Comparison of ENCODE assay signal across 21 cellular contexts in the genomic region with DNA sequence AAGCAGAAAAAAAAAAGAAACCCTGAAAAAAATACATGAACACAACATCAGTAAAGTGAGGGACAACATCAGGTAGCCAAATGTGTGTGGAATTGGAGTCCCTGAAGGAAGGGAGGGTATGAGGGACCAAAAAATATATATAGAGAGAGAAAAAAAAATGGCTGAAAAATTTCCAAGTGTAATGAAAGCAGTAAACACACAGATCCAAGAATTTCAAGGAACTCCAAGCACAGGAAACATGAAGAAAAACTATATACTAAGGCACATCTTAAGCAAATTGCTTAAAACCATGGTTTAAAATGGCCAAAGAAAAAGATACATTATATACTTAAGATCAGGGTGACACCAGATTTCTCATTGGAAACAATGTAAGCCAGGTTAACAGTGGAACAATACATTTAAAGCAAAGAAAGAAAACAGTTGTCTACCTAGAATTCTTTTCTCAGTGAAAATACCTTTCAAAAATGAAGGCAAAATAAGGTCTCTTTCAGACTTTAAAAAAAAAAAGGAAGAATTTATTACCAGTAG. TPM values are rescaled to one million over a fixed set of nuclear protein-coding genes. Genes with fewer than 3 reads are reported as not detected.
DNase-seq lines count a peak whose midpoint lies in the region; ATAC-seq, FAIRE-seq and TF ChIP-seq lines count a peak whose summit lies in the region.
"Had no signal": no experiment of that assay in that cellular context is flagged by ENCODE, and none has a peak within 500 bp of the region (broad histone marks: within the 10 kb centered on the region; RNA-seq: fewer than 3 reads in every experiment).

No MANE protein-coding gene starts in this region.

- DNase-seq in HepG2 (ENCODE audit: low spot score): no peak
- no peak for DNase-seq in right lobe of liver
- DNase-seq in Panc1 (ENCODE audit: low read depth, low spot score): no peak
- no peak for DNase-seq in GM12878 (ENCODE audit: low read depth, low spot score)
- DNase-seq in GM12891 (ENCODE audit: insufficient read length, low spot score): no peak
- no peak for DNase-seq in posterior cingulate gyrus
- DNase-seq: AML-193; Caco-2; Calu3; CD4-positive, alpha-beta T cell; CD8-positive, alpha-beta T cell; DMS79 treated with DMSO at 0.1 percent for 48 hours; GF-D8 had no signal

- ATAC-seq in HepG2: no peak
- ATAC-seq in right lobe of liver: no peak
- ATAC-seq in Panc1: no peak
- ATAC-seq in GM12878: no peak
- no peak for ATAC-seq in GM19455 (IDR thresholded peaks at IDR 0.05; ENCODE audit: unreplicated experiment)
- ATAC-seq: A549; CD8-positive, alpha-beta T cell had no signal

- H2AFZ ChIP-seq in HepG2 (ENCODE audit: low read length): no peak overlapping the region
- H2AFZ ChIP-seq in GM12878 (ENCODE audit: control insufficient read depth, low read depth, low read length): no peak overlapping the region

- H3K4me2 ChIP-seq in HepG2 (ENCODE audit: low read depth, low read length): no peak overlapping the region
- H3K4me2 ChIP-seq in GM12878 (ENCODE audit: control insufficient read depth, insufficient read depth): no peak overlapping the region
- H3K4me2 ChIP-seq: A549; BLaER1 treated with 17β-estradiol and CSF1 and Interleukin-3, amounts not matched to agents 10 nM and 100 nM had no signal

- TF ChIP-seq POLR2A in HepG2 (IDR thresholded peaks at IDR 0.05; ENCODE audit: insufficient read depth in 1 of 2, low read depth in 2 of 2, low read length in 2 of 2): no peak
- no peak for TF ChIP-seq POLR2A in right lobe of liver (IDR thresholded peaks at IDR 0.05)
- TF ChIP-seq POLR2A in GM12878 (IDR thresholded peaks at IDR 0.05; ENCODE audit: low read depth, low read length): no peak
- TF ChIP-seq POLR2A in GM12891 (IDR thresholded peaks at IDR 0.05; ENCODE audit: low read depth, low read length): no peak

- no peak overlapping the region for H3K4me3 ChIP-seq in HepG2 (replicated peaks in 1 of 3; ENCODE audit: insufficient read depth in 1 of 3, low read depth in 2 of 3, low read length in 3 of 3)
- H3K4me3 ChIP-seq in right lobe of liver: no peak overlapping the region
- no peak overlapping the region for H3K4me3 ChIP-seq in Panc1 (ENCODE audit: low read depth in 2 of 2, low read length in 2 of 2)
- no peak overlapping the region for H3K4me3 ChIP-seq in GM12878
- H3K4me3 ChIP-seq: A549; BLaER1 treated with 17β-estradiol and CSF1 and Interleukin-3, amounts not matched to agents 10 nM and 100 nM had no signal

- FAIRE-seq in HepG2 (lab: Jason Lieb, UNC): no peak
- no peak for FAIRE-seq in GM12878 (lab: Jason Lieb, UNC)
- no peak for FAIRE-seq in GM12891 (lab: Jason Lieb, UNC)
- FAIRE-seq: A549, D721Med, G401.6, GM19239 had no signal

- H3K27ac ChIP-seq in HepG2 (ENCODE audit: extremely low read length, insufficient read depth, low read length) (no peak overlapping the region), right lobe of liver (no peak overlapping the region), Panc1 (ENCODE audit: low read length) (no peak overlapping the region), GM12878 (ENCODE audit: control insufficient read depth, insufficient read depth) (no peak overlapping the region)
- H3K27ac ChIP-seq: 22Rv1; A549; BLaER1 treated with 17β-estradiol and CSF1 and Interleukin-3, amounts not matched to agents 10 nM and 100 nM; C4-2B had no signal

- H3K9me3 ChIP-seq in HepG2 (ENCODE audit: low read length) (no peaks in the 10 kb centered on the region), right lobe of liver (no peaks in the 10 kb centered on the region), Panc1 (ENCODE audit: control insufficient read depth, insufficient read depth, low read depth, low read length) (no peaks in the 10 kb centered on the region; the same call in 1 of the 2 replicates), GM12878 (replicated peaks; ENCODE audit: control insufficient read depth, insufficient read depth, low read length) (no peaks in the 10 kb centered on the region; the same call in 1 of the 3 replicates)
- H3K9me3 ChIP-seq: Caco-2 had no signal

- H3K36me3 ChIP-seq in HepG2 (replicated peaks in 1 of 2; ENCODE audit: control insufficient read depth in 1 of 2, insufficient read depth in 2 of 2, low read length in 2 of 2): no peaks in the 10 kb centered on the region
- no peaks in the 10 kb centered on the region for H3K36me3 ChIP-seq in right lobe of liver
- no peaks in the 10 kb centered on the region for H3K36me3 ChIP-seq in Panc1 (ENCODE audit: control insufficient read depth, insufficient read depth, low read length)
- H3K36me3 ChIP-seq in GM12878 (ENCODE audit: control insufficient read depth in 2 of 2, insufficient read depth in 2 of 2, low read length in 1 of 2): no peaks in the 10 kb centered on the region

- H3K9ac ChIP-seq in HepG2 (ENCODE audit: insufficient read depth, low read depth, low read length) (no peak overlapping the region), GM12878 (ENCODE audit: control insufficient read depth, insufficient read depth, low read length) (no peak overlapping the region)
- H3K9ac ChIP-seq: BLaER1 treated with 17β-estradiol and CSF1 and Interleukin-3, amounts not matched to agents 10 nM and 100 nM had no signal

- in situ Hi-C loops in HepG2 (cut with HindIII; ENCODE audit: extremely low pct_ligation_motif_present, low pct_unique_long_range_greater_than_20kb): no loop called here
- in situ Hi-C loops in Panc1 (cut with HindIII; ENCODE audit: low pct_unique_long_range_greater_than_20kb, low sequenced_read_pairs): no loop called here
- in situ Hi-C loops in GM12878 (cut with MboI): no loop called here

- CTCF ChIA-PET in HepG2 (lab: Yijun Ruan, JAX; ENCODE audit: low intra/inter-chr PET ratio, low total read pairs): no interaction called here
- CTCF ChIA-PET in Panc1 (lab: Charles Lee): no interaction called here
- CTCF ChIA-PET in GM12878 (lab: Yijun Ruan, JAX): interaction anchor here (1.1 kb wide), 1 partner anchor 39 kb away, joined by 4 read pairs; no protein-coding TSS in a partner anchor

- POLR2A ChIA-PET in HepG2 (lab: Yijun Ruan, JAX) (no interaction called here), Panc1 (lab: Charles Lee) (no interaction called here), GM12878 (lab: Charles Lee) (interaction anchor here (1.3 kb wide), 1 partner anchor 15 kb away, joined by 3 read pairs; no protein-coding TSS in a partner anchor)

- TF ChIP-seq CTCF in HepG2 (CRISPR knock-in tag; IDR thresholded peaks at IDR 0.05) (no peak), right lobe of liver (IDR thresholded peaks at IDR 0.05) (no peak), Panc1 (IDR thresholded peaks at IDR 0.05) (no peak), GM12878 (IDR thresholded peaks at IDR 0.05 in 2 of 3, conservative IDR thresholded peaks at IDR 0.05 in 1 of 3; ENCODE audit: control insufficient read depth in 2 of 3, extremely low read depth in 1 of 3, insufficient read depth in 1 of 3, low read depth in 3 of 3, low read length in 3 of 3) (no peak)

- H4K20me1 ChIP-seq in HepG2 (ENCODE audit: insufficient read depth, low read length) (no peaks in the 10 kb centered on the region), GM12878 (ENCODE audit: control insufficient read depth, insufficient read depth) (no peaks in the 10 kb centered on the region)

- no peak for TF ChIP-seq RAD21 in HepG2 (CRISPR knock-in tag; IDR thresholded peaks at IDR 0.05)
- TF ChIP-seq RAD21 in GM12878 (IDR thresholded peaks at IDR 0.05; ENCODE audit: insufficient read depth, low read depth, low read length): no peak

- H3K4me1 ChIP-seq in HepG2 (ENCODE audit: insufficient read depth, low read length) (no peaks in the 10 kb centered on the region), right lobe of liver (no peaks in the 10 kb centered on the region), Panc1 (ENCODE audit: control insufficient read depth, insufficient read depth, low read length) (no peaks in the 10 kb centered on the region), GM12878 (ENCODE audit: control insufficient read depth, insufficient read depth, low read length) (peaks cover 13% of the 10 kb centered on the region)
- H3K4me1 ChIP-seq: A549, Caco-2 had no signal

- BruUV-seq in HepG2 (replicated peaks; lab: Mats Ljungman, UMichigan): no TSS peak
- BruUV-seq in Panc1 (replicated peaks; lab: Mats Ljungman, UMichigan): TSS peak; percentile 48
- no TSS peak for BruUV-seq in GM12878 (replicated peaks; lab: Mats Ljungman, UMichigan)

- TF ChIP-seq EP300 in HepG2 (IDR thresholded peaks at IDR 0.05; ENCODE audit: low read depth in 2 of 2, low read length in 2 of 2) (no peak), HepG2 (CRISPR knock-in tag; IDR thresholded peaks at IDR 0.05; ENCODE audit: borderline replicate concordance) (no peak), GM12878 (IDR thresholded peaks at IDR 0.05; ENCODE audit: borderline replicate concordance in 1 of 2, control insufficient read depth in 1 of 2, low read depth in 2 of 2, low read length in 2 of 2) (no peak)

- intact Hi-C loops in HepG2 (cut with micrococcal nuclease; ENCODE audit: unreplicated experiment) (no loop called here), right lobe of liver (cut with DNase I) (no loop called here), Panc1 (cut with micrococcal nuclease; ENCODE audit: unreplicated experiment) (no loop called here), GM12878 (cut with micrococcal nuclease; ENCODE audit: unreplicated experiment) (loop anchor here (5.0 kb wide), 1 partner anchor 43 kb away; no protein-coding TSS in a partner anchor), posterior cingulate gyrus (cut with DNase I) (no loop called here)

- RAD21 ChIA-PET in GM12878 (lab: Charles Lee; ENCODE audit: unreplicated experiment): no interaction called here

- H3K27me3 ChIP-seq in HepG2 (ENCODE audit: control insufficient read depth in 1 of 2, insufficient read depth in 2 of 2, low read length in 2 of 2) (no peaks in the 10 kb centered on the region), right lobe of liver (no peaks in the 10 kb centered on the region), Panc1 (ENCODE audit: control insufficient read depth, insufficient read depth, low read length) (no peaks in the 10 kb centered on the region), GM12878 (replicated peaks in 1 of 2; ENCODE audit: control insufficient read depth in 2 of 2, insufficient read depth in 2 of 2, low read length in 1 of 2) (no peaks in the 10 kb centered on the region)
- H3K27me3 ChIP-seq: BLaER1 treated with 17β-estradiol and CSF1 and Interleukin-3, amounts not matched to agents 10 nM and 100 nM had no signal

- H3K79me2 ChIP-seq in HepG2 (ENCODE audit: insufficient read depth, low read length) (peaks cover 4% of the 10 kb centered on the region), GM12878 (ENCODE audit: control insufficient read depth, insufficient read depth, low read length) (no peaks in the 10 kb centered on the region)

- SMC1A ChIA-PET in GM12878 (lab: Charles Lee; ENCODE audit: uncharacterized antibody, unreplicated experiment): interaction anchor here (0.6 kb wide), 1 partner anchor 341 kb away, joined by 3 read pairs; no protein-coding TSS in a partner anchor

RNA-seq across cellular contexts. Expression of gene ABL1, which starts 24.4 kb away (rescaled TPM):
- 19.3 and 20.4 TPM in 2 replicates for total RNA-seq in HepG2 (2016; rRNA removed; fragmentation: Illumina TruSeq; extraction: Trizol)
- total RNA-seq in HepG2 (2016; cell fraction: cytosol; rRNA removed; fragmentation: Illumina TruSeq; extraction: Trizol; ENCODE audit: low read depth): 2.2 and 2.4 TPM in 2 replicates
- total RNA-seq in HepG2 (2016; cell fraction: insoluble cytoplasmic fraction; rRNA removed; fragmentation: Illumina TruSeq; extraction: Trizol): 15.8 and 21.7 TPM in 2 replicates
- total RNA-seq in HepG2 (2016; cell fraction: membrane; rRNA removed; fragmentation: Illumina TruSeq; extraction: Trizol): 9.2 and 9.8 TPM in 2 replicates
- total RNA-seq in HepG2 (2016; cell fraction: nucleus; rRNA removed; fragmentation: Illumina TruSeq; extraction: Trizol): 21.9 and 22.1 TPM in 2 replicates
- polyA plus RNA-seq in HepG2 (2011; rRNA removed): 10.8 and 14.1 TPM in 2 replicates
- polyA plus RNA-seq in HepG2 (2011; cell fraction: cytosol; rRNA removed): 11.9 and 13.3 TPM in 2 replicates
- 13.6 and 15.9 TPM in 2 replicates for polyA plus RNA-seq in HepG2 (2011; cell fraction: nucleus; rRNA removed)
- polyA plus RNA-seq in HepG2 (2012): 17.7 and 20.4 TPM in 2 replicates
- polyA plus RNA-seq in HepG2 (2016; cell fraction: cytosol; fragmentation: Illumina TruSeq; extraction: Trizol; ENCODE audit: low read depth): 1.8 and 1.9 TPM in 2 replicates
- polyA plus RNA-seq in HepG2 (2016; cell fraction: insoluble cytoplasmic fraction; fragmentation: Illumina TruSeq; extraction: Trizol; ENCODE audit: low read depth): 15.4 and 23.6 TPM in 2 replicates
- 4.9 and 5.1 TPM in 2 replicates for polyA plus RNA-seq in HepG2 (2016; cell fraction: membrane; fragmentation: Illumina TruSeq; extraction: Trizol; ENCODE audit: low read depth)
- polyA plus RNA-seq in HepG2 (2016; cell fraction: nucleus; fragmentation: Illumina TruSeq; extraction: Trizol; ENCODE audit: insufficient read depth, low read depth): 30.9 and 34.3 TPM in 2 replicates
- polyA minus RNA-seq in HepG2 (2011; rRNA and poly(A)+ RNA removed; ENCODE audit: low replicate concordance): 34.8 and 80.5 TPM in 2 replicates
- polyA minus RNA-seq in HepG2 (2011; cell fraction: cytosol; rRNA and poly(A)+ RNA removed): 19.1 and 20.7 TPM in 2 replicates
- 24.1 and 29.0 TPM in 2 replicates for polyA minus RNA-seq in HepG2 (2011; cell fraction: nucleus; rRNA and poly(A)+ RNA removed)
- 10 to 100 TPM; 17.0 to 25.8 (median 18.8) TPM for total RNA-seq in right lobe of liver
- total RNA-seq in Panc1 (2021; ENCODE audit: unreplicated experiment): 48.4 TPM
- 32.8 TPM for polyA plus RNA-seq in Panc1 (2012; ENCODE audit: insufficient read length)
- 40.0 and 41.0 TPM in 2 replicates for total RNA-seq in GM12878 (2013; cell fraction: nucleolus; rRNA removed)
- 15.9 and 16.8 TPM in 2 replicates for total RNA-seq in GM12878 (2014; rRNA removed)
- 11.4 and 13.4 TPM in 2 replicates for total RNA-seq in GM12878 (2014; rRNA removed; fragmentation: Illumina TruSeq; extraction: Trizol)
- total RNA-seq in GM12878 (2021): 49.5 and 51.5 TPM in 2 replicates
- polyA plus RNA-seq in GM12878 (2011; ENCODE audit: low read depth): 6.8 TPM
- polyA plus RNA-seq in GM12878 (2011; rRNA removed): 8.8 and 13.2 TPM in 2 replicates
- 18.2 and 19.6 TPM in 2 replicates for polyA plus RNA-seq in GM12878 (2011; cell fraction: cytosol; rRNA removed)
- polyA plus RNA-seq in GM12878 (2011; cell fraction: nucleus; rRNA removed): 18.0 and 25.4 TPM in 2 replicates
- 16.0 and 17.2 TPM in 2 replicates for polyA plus RNA-seq in GM12878 (2012)
- polyA plus RNA-seq in GM12878 (2014; fragmentation: Illumina TruSeq; extraction: Trizol): 18.4 and 23.4 TPM in 2 replicates
- polyA plus RNA-seq in GM12878 (2014; fragmentation: Nextera tagmentation; extraction: Ambion mirVana): 1 to 10 TPM in 1 of 2 experiments, under 1 TPM in 1; 0.79 to 1.6 TPM
- 36.3 and 36.7 TPM in 2 replicates for polyA plus RNA-seq in GM12878 (2014; rRNA removed)
- 10 to 100 TPM; 15.9 to 18.4 TPM for polyA plus RNA-seq in GM12878 (2016; fragmentation: Nextera tagmentation; extraction: Ambion mirVana)
- 27.2 and 28.3 TPM in 2 replicates for polyA minus RNA-seq in GM12878 (2011; rRNA and poly(A)+ RNA removed)
- polyA minus RNA-seq in GM12878 (2011; cell fraction: cytosol; rRNA and poly(A)+ RNA removed): 14.0 and 17.0 TPM in 2 replicates
- 8.1 and 12.2 TPM in 2 replicates for polyA minus RNA-seq in GM12878 (2011; cell fraction: nucleus; rRNA and poly(A)+ RNA removed)
- 16.6 TPM for polyA plus RNA-seq in GM12891 (2012; ENCODE audit: low read depth, missing spikeins)

Comparison
In these comparisons a context has a peak if more than half of its experiments do, and no peak if none do; other contexts are left out.
1. Of the 75 proteins assayed by ChIP-seq in both HepG2 and GM12878: peak only in HepG2: none; only in GM12878: CBX5; in both: none; in neither: 74.